8 cellular contexts compared by ENCODE assay signal in genomic region chr16:87636050-87636684, GRCh38. TPM values are rescaled to one million over a fixed set of nuclear protein-coding genes. Genes with fewer than 3 reads are reported as not detected.
DNase-seq lines count a peak whose midpoint lies in the region; ATAC-seq and TF ChIP-seq lines count a peak whose summit lies in the region.

No MANE protein-coding gene starts in this region.

- H3K9me3 ChIP-seq in heart right ventricle, result peaks cover 0 to 8% (median 1%) of the 10 kb centered on the region in 11 donors

- POLR2A ChIA-PET in T-cell (lab: Charles Lee), result interaction anchor here in 1 of 2 donors (0.5 kb wide), 1 partner anchor 241 kb away, joined by 3 read pairs; no protein-coding TSS in a partner anchor
- POLR2A ChIA-PET in activated naive CD8-positive, alpha-beta T cell treated with anti-CD3 and anti-CD28 coated beads, Interleukin-2, amount 10 ng/mL, durations not matched to agents 7 days and 5 days (lab: Charles Lee), result interaction anchor here (1.4 to 1.5 kb wide), 2 partner anchors 130 to 319 kb away, joined by 4 read pairs; partner anchors contain the start of genes C16orf95 and KLHDC4

- WGBS in heart right ventricle, 2 donors, result 16% methylated on average over 31 of the region's 31 CpGs

- peaks cover 0 to 16% (median 11%) of the 10 kb centered on the region in 9 donors for H3K4me1 ChIP-seq in heart right ventricle

- H3K27ac ChIP-seq in heart right ventricle, result no peak overlapping the region

- DNase-seq in GM10266 (ENCODE audit: extremely low spot score) (peak; percentile 86), NCI-H1105 treated with DMSO at 0.1 percent for 48 hours (lab: John Stamatoyannopoulos, UW) (peak; percentile 52), T-cell (peak; percentile 58 to 86 (median 74)), heart right ventricle (peak; percentile 80 to 83), retinal pigment epithelial cell (ENCODE audit: low read depth) (peak; percentile 11)
- peak; percentile 83 for DNase-seq in activated naive CD8-positive, alpha-beta T cell treated with anti-CD3 and anti-CD28 coated beads, Interleukin-2, amount 10 ng/mL, durations not matched to agents 7 days and 5 days

- H3K36me3 ChIP-seq in heart right ventricle, result no peaks in the 10 kb centered on the region

- peaks cover 16 to 20% (median 20%) of the 10 kb centered on the region in 3 donors for H3K4me1 Mint-ChIP-seq in T-cell
- peaks cover 5% of the 10 kb centered on the region for H3K4me1 Mint-ChIP-seq in activated naive CD8-positive, alpha-beta T cell treated with anti-CD3 and anti-CD28 coated beads, Interleukin-2, amount 10 ng/mL, durations not matched to agents 7 days and 5 days

- peak overlapping the region; percentile 81 to 91 for H3K27ac Mint-ChIP-seq in T-cell
- H3K27ac Mint-ChIP-seq in activated naive CD8-positive, alpha-beta T cell treated with anti-CD3 and anti-CD28 coated beads, Interleukin-2, amount 10 ng/mL, durations not matched to agents 7 days and 5 days, result no peak overlapping the region

- H3K4me3 ChIP-seq in heart right ventricle, result peak overlapping the region in 5 of 10 donors; percentile 18 to 34 (median 30)
- H3K4me3 ChIP-seq in retinal pigment epithelial cell (ENCODE audit: low read length), result peak overlapping the region; percentile 31

- peaks cover under 1 to 8% (median under 1%) of the 10 kb centered on the region in 3 donors for H3K9me3 Mint-ChIP-seq in T-cell
- H3K9me3 Mint-ChIP-seq in activated naive CD8-positive, alpha-beta T cell treated with anti-CD3 and anti-CD28 coated beads, Interleukin-2, amount 10 ng/mL, durations not matched to agents 7 days and 5 days, result no peaks in the 10 kb centered on the region

- TF ChIP-seq CTCF in GM10266 (IDR thresholded peaks at IDR 0.05; ENCODE audit: control insufficient read depth, insufficient read depth, low read depth, missing control alignments), result peak; percentile 66
- peak; percentile 47 to 78 (median 70) for TF ChIP-seq CTCF in heart right ventricle (IDR thresholded peaks at IDR 0.05)
- TF ChIP-seq CTCF in retinal pigment epithelial cell (conservative IDR thresholded peaks at IDR 0.05; ENCODE audit: low read depth, low read length), result peak; percentile 77

- peaks cover 0 to 53% (median 12%) of the 10 kb centered on the region in 7 donors for H3K27me3 ChIP-seq in heart right ventricle

- H3K4me3 Mint-ChIP-seq in T-cell, result peak overlapping the region; percentile 81 to 84 (median 83)
- H3K4me3 Mint-ChIP-seq in activated naive CD8-positive, alpha-beta T cell treated with anti-CD3 and anti-CD28 coated beads, Interleukin-2, amount 10 ng/mL, durations not matched to agents 7 days and 5 days, result peak overlapping the region; percentile 76

- ATAC-seq in T-cell (replicated peaks in 1 of 4), result peak; percentile 82 to 87 (median 84)
- peak; percentile 86 for ATAC-seq in activated naive CD8-positive, alpha-beta T cell treated with anti-CD3 and anti-CD28 coated beads, Interleukin-2, amount 10 ng/mL, durations not matched to agents 7 days and 5 days (ENCODE audit: low read depth)
- peak; percentile 91 to 97 (median 95) for ATAC-seq in heart right ventricle
- ATAC-seq in GM19351 (IDR thresholded peaks at IDR 0.05; ENCODE audit: unreplicated experiment), result no peak
- no peak for ATAC-seq in HG02571 (IDR thresholded peaks at IDR 0.05; ENCODE audit: unreplicated experiment)

- intact Hi-C loops in heart right ventricle (cut with DNase I), result loop anchor here (2.0 to 10.0 kb wide), 13 partner anchors 44 to 321 kb away; partner anchors contain the start of genes C16orf95 (in 5 of the 10) and MAP1LC3B (in 3 of the 10)

- H3K36me3 Mint-ChIP-seq in T-cell, result no peaks in the 10 kb centered on the region
- no peaks in the 10 kb centered on the region for H3K36me3 Mint-ChIP-seq in activated naive CD8-positive, alpha-beta T cell treated with anti-CD3 and anti-CD28 coated beads, Interleukin-2, amount 10 ng/mL, durations not matched to agents 7 days and 5 days

- peaks cover 3 to 16% of the 10 kb centered on the region in 2 donors for H3K27me3 Mint-ChIP-seq in T-cell
- H3K27me3 Mint-ChIP-seq in activated naive CD8-positive, alpha-beta T cell treated with anti-CD3 and anti-CD28 coated beads, Interleukin-2, amount 10 ng/mL, durations not matched to agents 7 days and 5 days, result peaks cover 17% of the 10 kb centered on the region

- CTCF ChIA-PET in T-cell (lab: Charles Lee), result interaction anchor here (0.5 to 2.1 kb wide), 17 partner anchors 83 to 1073 kb away, joined by 3 to 19 read pairs (median 4); partner anchors contain the start of genes C16orf95 (in 1 of the 2), FBXO31 (in 1 of the 2) and KLHDC4 (in 1 of the 2)

RNA-seq across cellular contexts. Expression of gene JPH3, which starts 33.9 kb away (rescaled TPM):
- total RNA-seq in T-cell (not detected), heart right ventricle (under 1 TPM in 5 of 10 donors, not detected in 5; 0.08 to 0.79 (median 0.10) TPM)
- total RNA-seq in activated naive CD8-positive, alpha-beta T cell treated with anti-CD3 and anti-CD28 coated beads, Interleukin-2, amount 10 ng/mL, durations not matched to agents 7 days and 5 days, result not detected
- under 1 TPM in 1 of 2 donors, not detected in 1; 0.06 TPM for polyA plus RNA-seq in heart right ventricle

Comparison
In these comparisons a context has a peak if more than half of its experiments do, and no peak if none do; other contexts are left out.
1. DNase-seq: peak in every context shown above with its lines; median percentile 86 in GM10266; 83 in activated naive CD8-positive, alpha-beta T cell treated with anti-CD3 and anti-CD28 coated beads, Interleukin-2, amount 10 ng/mL, durations not matched to agents 7 days and 5 days; 82 in heart right ventricle; 74 in T-cell; 52 in NCI-H1105 treated with DMSO at 0.1 percent for 48 hours; 11 in retinal pigment epithelial cell.
2. ATAC-seq: peak in T-cell (4 of 4), activated naive CD8-positive, alpha-beta T cell treated with anti-CD3 and anti-CD28 coated beads, Interleukin-2, amount 10 ng/mL, durations not matched to agents 7 days and 5 days (single experiment) and heart right ventricle (8 of 8); none in GM19351 (single experiment) and HG02571 (single experiment).
3. Peak in every context shown above with its lines, with median percentiles within 50 percentile points of each other: CTCF ChIP-seq.